ENCODE assay signal across 9 cellular contexts in genomic region chr9:114267-115117, GRCh38. TPM values are rescaled to one million over a fixed set of nuclear protein-coding genes. Genes with fewer than 3 reads are reported as not detected.
DNase-seq lines count a peak whose midpoint lies in the region; ATAC-seq, FAIRE-seq and TF ChIP-seq lines count a peak whose summit lies in the region.
"Not testable (repeated sequence)": the region's sequence is repeated elsewhere in the genome, so short reads cannot be mapped to it uniquely, and the experiment has no call there.
"Had no signal": no experiment of that assay in that cellular context is flagged by ENCODE, and none has a peak within 500 bp of the region (broad histone marks: within the 10 kb centered on the region; RNA-seq: fewer than 3 reads in every experiment).

No MANE protein-coding gene starts in this region.

- not testable (repeated sequence) for H3K9me2 ChIP-seq in SK-N-SH

- H3F3A ChIP-seq in SK-N-SH (replicated peaks; ENCODE audit: insufficient read depth) = not testable (repeated sequence)

- CTCF ChIA-PET in SK-N-SH (lab: Yijun Ruan, JAX) = not testable (repeated sequence)

- not testable (repeated sequence) for H3K27ac ChIP-seq in SK-N-SH (ENCODE audit: low read depth in 2 of 2, low read length in 1 of 2); mesodermal cell (ENCODE audit: low read depth, low read length, severe bottlenecking)

- H2AFZ ChIP-seq in SK-N-SH (ENCODE audit: low read depth) = not testable (repeated sequence)

- POLR2A ChIA-PET in SK-N-SH (lab: Yijun Ruan, JAX) = not testable (repeated sequence)

- TF ChIP-seq EP300 in SK-N-SH (IDR thresholded peaks at IDR 0.05; ENCODE audit: borderline replicate concordance in 1 of 2, low read depth in 1 of 2, low read length in 1 of 2) = not testable (repeated sequence)

- H3K79me2 ChIP-seq in SK-N-SH (ENCODE audit: insufficient read depth) = not testable (repeated sequence)

- peak overlapping the region; percentile 51; the same call in 1 of the 2 replicates for H3K4me2 ChIP-seq in SK-N-SH

- DNase-seq in ACHN (peak; percentile 13), frontal cortex (ENCODE audit: low spot score in 2 of 2) (peak; percentile 5)
- not testable (repeated sequence) for DNase-seq in SK-N-SH; astrocyte of the cerebellum (ENCODE audit: low read depth); skeletal muscle cell (ENCODE audit: low read depth)

- not testable (repeated sequence) for H3K9ac ChIP-seq in SK-N-SH

- not testable (repeated sequence) for TF ChIP-seq RAD21 in SK-N-SH (IDR thresholded peaks at IDR 0.05; ENCODE audit: low read length)

- H3K27me3 ChIP-seq in SK-N-SH (ENCODE audit: insufficient read depth) = peaks cover 39% of the 10 kb centered on the region

- H3K4me3 ChIP-seq in SK-N-SH (ENCODE audit: low read depth in 2 of 2, low read length in 1 of 2) = not testable (repeated sequence)
- H3K4me3 ChIP-seq in astrocyte of the cerebellum (ENCODE audit: low read depth, low read length) (peak overlapping the region; percentile 26), mesodermal cell (ENCODE audit: extremely low read depth, insufficient read depth, low read length, poor library complexity, severe bottlenecking) (peak overlapping the region; percentile 28), skeletal muscle cell (ENCODE audit: low read depth, low read length) (peak overlapping the region; percentile 36)

- in situ Hi-C loops in ACHN (cut with HindIII; ENCODE audit: low pct_ligation_motif_present, low pct_unique_long_range_greater_than_20kb, low sequenced_read_pairs); astrocyte of the cerebellum (cut with HindIII; ENCODE audit: low sequenced_read_pairs): not testable (repeated sequence)

- not testable (repeated sequence) for FAIRE-seq in frontal cortex (lab: Jason Lieb, UNC)

- 5% methylated on average over 29 of the region's 73 CpGs for WGBS in SK-N-SH (ENCODE audit: low lambda C conversion rate)
- 0 to 2% methylated on average over 17 to 33 of the region's 73 CpGs for WGBS in mesodermal cell (ENCODE audit: insufficient coverage in 2 of 2), 2 experiments

- not testable (repeated sequence) for H3K36me3 ChIP-seq in SK-N-SH (replicated peaks in 1 of 2; ENCODE audit: control insufficient read depth in 1 of 2, insufficient read depth in 2 of 2, low read length in 1 of 2); mesodermal cell (ENCODE audit: control insufficient read depth, insufficient read depth, low read length)

- TF ChIP-seq CTCF in SK-N-SH (IDR thresholded peaks at IDR 0.05); astrocyte of the cerebellum (IDR thresholded peaks at IDR 0.05; ENCODE audit: low read depth, low read length, missing control alignments): not testable (repeated sequence)

- H3K9me3 ChIP-seq in SK-N-SH; mesodermal cell (ENCODE audit: control insufficient read depth, low read length): not testable (repeated sequence)

- H3K4me1 ChIP-seq in SK-N-SH (ENCODE audit: control insufficient read depth in 1 of 2, insufficient read depth in 2 of 2, low read depth in 1 of 2, low read length in 1 of 2); mesodermal cell (ENCODE audit: control insufficient read depth, insufficient read depth, low read length, poor library complexity, severe bottlenecking): not testable (repeated sequence)

- ATAC-seq in GM18519 (IDR thresholded peaks at IDR 0.05; ENCODE audit: low FRiP score, unreplicated experiment) = peak; percentile 20
- ATAC-seq in HG03175 (IDR thresholded peaks at IDR 0.05; ENCODE audit: unreplicated experiment) = peak; percentile 26

- not testable (repeated sequence) for H4K20me1 ChIP-seq in SK-N-SH (ENCODE audit: insufficient read depth)

RNA-seq across cellular contexts. Expression of gene FOXD4, which starts 3.7 kb away (rescaled TPM):
- polyA plus RNA-seq in SK-N-SH (2012; rRNA removed) = 0.34 and 0.38 TPM in 2 replicates
- 0.27 and 0.30 TPM in 2 replicates for polyA plus RNA-seq in SK-N-SH (2012; cell fraction: cytosol; rRNA removed)
- polyA plus RNA-seq in SK-N-SH (2012; cell fraction: nucleus; rRNA removed) = 1.3 and 1.4 TPM in 2 replicates
- total RNA-seq in frontal cortex = 1.2 TPM
- not detected for polyA plus RNA-seq in mesodermal cell (2013, experiment 1 of 2)
- not detected for polyA plus RNA-seq in mesodermal cell (2013, experiment 2 of 2)
- total RNA-seq: H4 had no signal
